Comparison of ENCODE assay signal across 1 cellular context in the genomic region with DNA sequence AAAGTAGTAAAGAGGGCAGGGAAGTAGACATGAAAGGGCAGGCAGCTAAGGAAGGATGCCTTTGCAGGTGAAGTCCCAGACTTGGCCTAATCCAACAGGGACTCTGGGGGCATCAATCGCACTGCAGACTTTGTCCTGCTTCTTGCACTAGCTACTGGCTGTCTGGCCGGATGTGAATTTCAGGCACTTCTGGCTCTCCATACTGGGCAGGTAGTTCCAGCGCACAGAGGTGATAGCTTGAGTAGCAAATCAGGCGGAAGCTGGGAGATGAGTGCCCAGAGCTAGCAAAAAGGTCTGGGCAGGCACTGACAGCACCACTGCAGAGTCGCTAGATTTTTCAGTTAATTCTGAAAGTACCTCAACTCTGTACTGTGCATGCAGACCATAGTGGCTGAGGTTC.
TF ChIP-seq lines count a peak whose summit lies in the region.

No MANE protein-coding gene starts in this region.

TF ChIP-seq in HepG2, 621 proteins besides CTCF, POLR2A, EP300 and RAD21:
- TF ChIP-seq, protein P1, sequence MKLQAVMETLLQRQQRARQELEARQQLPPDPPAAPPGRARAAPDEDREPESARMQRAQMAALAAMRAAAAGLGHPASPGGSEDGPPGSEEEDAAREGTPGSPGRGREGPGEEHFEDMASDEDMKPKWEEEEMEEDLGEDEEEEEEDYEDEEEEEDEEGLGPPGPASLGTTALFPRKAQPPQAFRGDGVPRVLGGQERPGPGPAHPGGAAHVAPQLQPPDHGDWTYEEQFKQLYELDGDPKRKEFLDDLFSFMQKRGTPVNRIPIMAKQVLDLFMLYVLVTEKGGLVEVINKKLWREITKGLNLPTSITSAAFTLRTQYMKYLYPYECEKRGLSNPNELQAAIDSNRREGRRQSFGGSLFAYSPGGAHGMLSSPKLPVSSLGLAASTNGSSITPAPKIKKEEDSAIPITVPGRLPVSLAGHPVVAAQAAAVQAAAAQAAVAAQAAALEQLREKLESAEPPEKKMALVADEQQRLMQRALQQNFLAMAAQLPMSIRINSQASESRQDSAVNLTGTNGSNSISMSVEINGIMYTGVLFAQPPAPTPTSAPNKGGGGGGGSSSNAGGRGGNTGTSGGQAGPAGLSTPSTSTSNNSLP (IDR thresholded peaks at IDR 0.05; ENCODE audit: low read depth, low read length), result no peak
- TF ChIP-seq ARNTL (CRISPR knock-in tag; IDR thresholded peaks at IDR 0.05), result no peak
- no peak for TF ChIP-seq U2AF1 (optimal IDR thresholded peaks at IDR 0.05; ENCODE audit: low read depth, low read length)
- no peak for TF ChIP-seq TEAD3 (CRISPR knock-in tag; optimal IDR thresholded peaks at IDR 0.05; ENCODE audit: borderline replicate concordance)
- TF ChIP-seq, protein P2, sequence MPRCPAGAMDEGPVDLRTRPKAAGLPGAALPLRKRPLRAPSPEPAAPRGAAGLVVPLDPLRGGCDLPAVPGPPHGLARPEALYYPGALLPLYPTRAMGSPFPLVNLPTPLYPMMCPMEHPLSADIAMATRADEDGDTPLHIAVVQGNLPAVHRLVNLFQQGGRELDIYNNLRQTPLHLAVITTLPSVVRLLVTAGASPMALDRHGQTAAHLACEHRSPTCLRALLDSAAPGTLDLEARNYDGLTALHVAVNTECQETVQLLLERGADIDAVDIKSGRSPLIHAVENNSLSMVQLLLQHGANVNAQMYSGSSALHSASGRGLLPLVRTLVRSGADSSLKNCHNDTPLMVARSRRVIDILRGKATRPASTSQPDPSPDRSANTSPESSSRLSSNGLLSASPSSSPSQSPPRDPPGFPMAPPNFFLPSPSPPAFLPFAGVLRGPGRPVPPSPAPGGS (CRISPR knock-in tag; IDR thresholded peaks at IDR 0.05), result no peak
- no peak for TF ChIP-seq MATR3 (CRISPR knock-in tag; IDR thresholded peaks at IDR 0.05)
